Comparison of ENCODE assay signal across 16 cellular contexts in the genomic region with DNA sequence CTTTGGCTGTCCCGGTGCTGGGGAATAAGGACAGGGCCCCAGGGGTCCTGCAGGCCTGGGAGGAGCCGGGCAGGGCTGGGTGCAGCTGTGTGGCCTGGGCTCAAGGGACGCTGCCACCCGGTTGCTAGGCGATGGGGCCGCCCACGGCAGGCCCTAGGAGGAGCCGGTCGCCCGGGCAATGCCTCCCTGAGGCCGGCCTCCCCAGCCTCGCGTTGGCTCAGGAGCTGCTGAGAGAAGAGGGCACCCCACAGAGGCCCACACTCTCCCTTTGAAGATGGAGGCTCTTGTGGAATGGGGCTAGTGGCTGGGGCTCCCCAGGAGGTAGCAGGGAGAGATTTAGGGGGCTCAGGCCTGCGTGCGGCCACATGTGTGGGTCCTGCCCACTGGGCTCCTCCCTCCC. TPM values are rescaled to one million over a fixed set of nuclear protein-coding genes. Genes with fewer than 3 reads are reported as not detected.
DNase-seq lines count a peak whose midpoint lies in the region; ATAC-seq, FAIRE-seq and TF ChIP-seq lines count a peak whose summit lies in the region.
"Had no signal": no experiment of that assay in that cellular context is flagged by ENCODE, and none has a peak within 500 bp of the region (broad histone marks: within the 10 kb centered on the region; RNA-seq: fewer than 3 reads in every experiment).

Gene CIBAR2, minus strand, starts transcription at position 109 of the 400 bp plus-strand sequence. CDS start 120 bp downstream, outside the sequence.

- peaks cover 3% of the 10 kb centered on the region for H3K27me3 Mint-ChIP-seq in glutamatergic neuron (ENCODE audit: unreplicated experiment)

- H3K9me3 Mint-ChIP-seq in glutamatergic neuron (ENCODE audit: unreplicated experiment): peaks cover 8% of the 10 kb centered on the region
- H3K9me3 Mint-ChIP-seq: activated naive CD4-positive, alpha-beta T cell treated with anti-CD3 and anti-CD28 coated beads for 36 hours had no signal

- ATAC-seq in Right ventricle myocardium inferior (no peak), left ventricle myocardium superior (no peak)

- H3K27ac Mint-ChIP-seq in glutamatergic neuron (ENCODE audit: unreplicated experiment): no peak within 1 kb of the TSS
- H3K27ac Mint-ChIP-seq: activated naive CD4-positive, alpha-beta T cell treated with anti-CD3 and anti-CD28 coated beads for 36 hours had no signal

- no peak for TF ChIP-seq CTCF in glutamatergic neuron (IDR thresholded peaks at IDR 0.05; ENCODE audit: partially characterized antibody, unreplicated experiment)

- H3K36me3 Mint-ChIP-seq in glutamatergic neuron (ENCODE audit: unreplicated experiment): no peaks in the 10 kb centered on the region

- no peak for FAIRE-seq in urothelium cell line (lab: Jason Lieb, UNC)
- FAIRE-seq: endothelial cell of umbilical vein had no signal

- intact Hi-C loops in Right ventricle myocardium inferior (cut with DNase I): no loop called here
- intact Hi-C loops in left ventricle myocardium superior (cut with micrococcal nuclease): no loop called here

- DNase-seq in Right ventricle myocardium inferior (ENCODE audit: missing footprints): peak; percentile 42
- DNase-seq in left ventricle myocardium superior: no peak
- DNase-seq in NCI-H510A treated with DMSO at 0.1 percent for 48 hours (lab: John Stamatoyannopoulos, UW): peak; percentile 17
- DNase-seq in glutamatergic neuron: no peak
- peak; percentile 65 for DNase-seq in urothelium cell line (ENCODE audit: low spot score)
- no peak for DNase-seq in mucosa of gallbladder (ENCODE audit: low spot score)
- DNase-seq in medulla oblongata (ENCODE audit: extremely low spot score): no peak
- no peak for DNase-seq in activated gamma-delta T cell (lab: John Stamatoyannopoulos, UW)
- DNase-seq: activated naive CD4-positive, alpha-beta T cell treated with anti-CD3 and anti-CD28 coated beads for 36 hours; kidney glomerular epithelial cell; stimulated activated CD4-positive, alpha-beta T cell treated with anti-CD3 and anti-CD28 coated beads, Interleukin-4, amount 100 ng/mL, for 24 hours; stimulated activated naive CD4-positive, alpha-beta T cell treated with Interleukin-2 at 50 U/mL for 16 hours; T1000 had no signal

- peaks cover 7% of the 10 kb centered on the region for H3K4me1 Mint-ChIP-seq in glutamatergic neuron (ENCODE audit: low read depth, unreplicated experiment)

- peak within 1 kb of the TSS; percentile 9 for H3K4me3 Mint-ChIP-seq in glutamatergic neuron (ENCODE audit: unreplicated experiment)
- H3K4me3 Mint-ChIP-seq: activated naive CD4-positive, alpha-beta T cell treated with anti-CD3 and anti-CD28 coated beads for 36 hours had no signal

RNA-seq across cellular contexts. Expression of gene CIBAR2, which starts in this region (rescaled TPM):
- total RNA-seq in Right ventricle myocardium inferior (not detected), left ventricle myocardium superior (not detected), glutamatergic neuron (ENCODE audit: unreplicated experiment) (not detected), mucosa of gallbladder (not detected)
- total RNA-seq: activated naive CD4-positive, alpha-beta T cell treated with anti-CD3 and anti-CD28 coated beads for 36 hours; cardiac muscle cell; endothelial cell of umbilical vein; RPMI7951 had no signal

Comparison
In these comparisons a context has a peak if more than half of its experiments do, and no peak if none do; other contexts are left out.
1. Peak in DNase-seq in Right ventricle myocardium inferior; RNA of the gene not detected or under 1 TPM.
2. DNase-seq: peak in NCI-H510A treated with DMSO at 0.1 percent for 48 hours (single experiment) and urothelium cell line (single experiment); none in left ventricle myocardium superior (single experiment), glutamatergic neuron (single experiment), mucosa of gallbladder (single experiment), medulla oblongata (single experiment) and activated gamma-delta T cell (single experiment).